ENCODE assay signal across 12 cellular contexts in the genomic region with DNA sequence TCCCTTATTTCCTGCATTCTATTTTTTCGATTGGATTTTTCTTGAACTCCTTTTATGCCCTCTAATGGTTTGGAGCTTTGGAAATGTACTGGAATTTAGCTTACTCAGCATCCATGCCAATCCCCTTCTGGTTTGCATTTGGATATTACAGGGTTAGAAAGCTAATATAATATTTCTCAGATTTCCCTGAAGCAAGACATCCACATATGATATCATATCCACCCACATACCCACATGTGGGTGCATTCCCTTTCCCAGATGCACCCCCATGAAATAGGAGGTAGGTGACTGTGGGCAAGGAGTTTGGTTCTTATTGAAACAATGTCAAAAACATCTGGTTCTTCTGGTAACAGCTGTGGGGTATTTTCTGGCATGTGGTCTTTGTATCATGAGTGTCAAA.
"Had no signal": no experiment of that assay in that cellular context is flagged by ENCODE, and none has a peak within 500 bp of the region (broad histone marks: within the 10 kb centered on the region; RNA-seq: fewer than 3 reads in every experiment).

No MANE protein-coding gene starts in this region.

- H3K36me3 Mint-ChIP-seq: activated naive CD8-positive, alpha-beta T cell treated with anti-CD3 and anti-CD28 coated beads for 36 hours had no signal

- H3K9me3 Mint-ChIP-seq: activated naive CD8-positive, alpha-beta T cell treated with anti-CD3 and anti-CD28 coated beads for 36 hours; activated T-cell treated with anti-CD3 and anti-CD28 coated beads, Interleukin-2, amount 50 U/mL, for 72 hours had no signal

- H3K36me3 ChIP-seq: ovary, thyroid gland, vagina had no signal

- H3K27me3 ChIP-seq: ovary, thyroid gland, vagina had no signal

- H3K4me1 ChIP-seq: thyroid gland, vagina had no signal

- H3K4me3 ChIP-seq: ovary, thyroid gland, vagina had no signal

- H3K4me1 Mint-ChIP-seq: activated CD4-positive, alpha-beta memory T cell treated with anti-CD3 and anti-CD28 coated beads, Interleukin-2, amount 10 ng/mL, durations not matched to agents 7 days and 5 days; activated CD4-positive, alpha-beta T cell treated with anti-CD3 and anti-CD28 coated beads for 36 hours had no signal

- H3K4me3 Mint-ChIP-seq: activated CD4-positive, alpha-beta memory T cell treated with anti-CD3 and anti-CD28 coated beads, Interleukin-2, amount 10 ng/mL, durations not matched to agents 7 days and 5 days; activated CD4-positive, alpha-beta T cell treated with anti-CD3 and anti-CD28 coated beads for 36 hours; activated naive CD8-positive, alpha-beta T cell treated with anti-CD3 and anti-CD28 coated beads for 36 hours; activated T-cell treated with anti-CD3 and anti-CD28 coated beads, Interleukin-2, amount 50 U/mL, for 72 hours had no signal

- DNase-seq: activated CD4-positive, alpha-beta memory T cell treated with anti-CD3 and anti-CD28 coated beads, Interleukin-2, amount 10 ng/mL, durations not matched to agents 7 days and 5 days; activated CD4-positive, alpha-beta T cell treated with anti-CD3 and anti-CD28 coated beads for 36 hours; activated CD8-positive, alpha-beta memory T cell treated with anti-CD3 and anti-CD28 coated beads, Interleukin-2, amount 50 U/mL, for 4 hours; activated gamma-delta T cell treated with Interleukin-2 at 50 U/mL for 16 hours; activated naive CD8-positive, alpha-beta T cell treated with anti-CD3 and anti-CD28 coated beads for 36 hours; activated T-cell treated with anti-CD3 and anti-CD28 coated beads, Interleukin-2, amount 50 U/mL, for 72 hours; anterior cingulate cortex; ovary; T1000; thyroid gland had no signal

- H3K27ac ChIP-seq: ovary, thyroid gland, vagina, VCaP had no signal

- H3K9me3 ChIP-seq: thyroid gland, vagina had no signal

- ATAC-seq: activated CD4-positive, alpha-beta T cell treated with anti-CD3 and anti-CD28 coated beads for 36 hours; activated T-cell treated with anti-CD3 and anti-CD28 coated beads, Interleukin-2, amount 50 U/mL, for 72 hours had no signal

- H3K27ac Mint-ChIP-seq: activated CD4-positive, alpha-beta memory T cell treated with anti-CD3 and anti-CD28 coated beads, Interleukin-2, amount 10 ng/mL, durations not matched to agents 7 days and 5 days; activated CD4-positive, alpha-beta T cell treated with anti-CD3 and anti-CD28 coated beads for 36 hours; activated naive CD8-positive, alpha-beta T cell treated with anti-CD3 and anti-CD28 coated beads for 36 hours; activated T-cell treated with anti-CD3 and anti-CD28 coated beads, Interleukin-2, amount 50 U/mL, for 72 hours had no signal
